8 cellular contexts compared by ENCODE assay signal in genomic region chr10:9302142-9302746, GRCh38.
DNase-seq lines count a peak whose midpoint lies in the region; ATAC-seq, FAIRE-seq and TF ChIP-seq lines count a peak whose summit lies in the region.

No MANE protein-coding gene starts in this region.

- no peak overlapping the region for H3K27ac ChIP-seq in Peyer's patch
- H3K27ac ChIP-seq in neural cell (ENCODE audit: low read length) = no peak overlapping the region

- H3K4me3 ChIP-seq in Peyer's patch (no peak overlapping the region), neural cell (ENCODE audit: low read length) (no peak overlapping the region)

- TF ChIP-seq CTCF in Peyer's patch (IDR thresholded peaks at IDR 0.05) (peak in 4 of 6 experiments; percentile 19 to 68 (median 51)), neural cell (IDR thresholded peaks at IDR 0.05; ENCODE audit: poor library complexity, severe bottlenecking) (peak; percentile 81)

- DNase-seq in activated T-cell treated with anti-CD3 and anti-CD28 coated beads for 4 hours (peak; percentile 21), Peyer's patch (no peak)
- no peak for DNase-seq in activated T-cell treated with anti-CD3 and anti-CD28 coated beads, Interleukin-2, amount 50 U/mL, for 24 hours

- H3K36me3 Mint-ChIP-seq in activated T-cell treated with anti-CD3 and anti-CD28 coated beads, Interleukin-2, amount 50 U/mL, for 24 hours (ENCODE audit: low read depth) = no peaks in the 10 kb centered on the region

- H3K9me2 ChIP-seq in neural cell (ENCODE audit: insufficient read depth, low read length) = no peaks in the 10 kb centered on the region

- H3K4me2 ChIP-seq in neural cell (ENCODE audit: low read length) = no peak overlapping the region

- no peaks in the 10 kb centered on the region for H3K9me3 ChIP-seq in Peyer's patch
- no peaks in the 10 kb centered on the region for H3K9me3 ChIP-seq in neural cell (ENCODE audit: low read length)

- H4K20me1 ChIP-seq in neural cell (ENCODE audit: insufficient read depth) = no peaks in the 10 kb centered on the region

- no peak for TF ChIP-seq EP300 in neural cell (conservative IDR thresholded peaks at IDR 0.05; ENCODE audit: poor library complexity, severe bottlenecking)

- TF ChIP-seq RAD21 in neural cell (conservative IDR thresholded peaks at IDR 0.05) = peak; percentile 82

- H3K27ac Mint-ChIP-seq in activated T-cell treated with anti-CD3 and anti-CD28 coated beads, Interleukin-2, amount 50 U/mL, for 24 hours = no peak overlapping the region

- ATAC-seq in HG03175 (IDR thresholded peaks at IDR 0.05; ENCODE audit: unreplicated experiment) (peak; percentile 61), GM19035 (IDR thresholded peaks at IDR 0.05; ENCODE audit: unreplicated experiment) (no peak), GM21737 (IDR thresholded peaks at IDR 0.05; ENCODE audit: unreplicated experiment) (no peak)

- no peak overlapping the region for H3K9ac ChIP-seq in neural cell (ENCODE audit: low read length)

- no peaks in the 10 kb centered on the region for H3K79me2 ChIP-seq in neural cell (replicated peaks; ENCODE audit: insufficient read depth, low read length)

- TF ChIP-seq POLR2A in Peyer's patch (IDR thresholded peaks at IDR 0.05) = no peak

- no peaks in the 10 kb centered on the region for H3K36me3 ChIP-seq in Peyer's patch
- H3K36me3 ChIP-seq in neural cell (ENCODE audit: insufficient read depth, low read length) = no peaks in the 10 kb centered on the region

- H3K4me1 Mint-ChIP-seq in activated T-cell treated with anti-CD3 and anti-CD28 coated beads, Interleukin-2, amount 50 U/mL, for 24 hours (ENCODE audit: low read depth) = peaks cover 4% of the 10 kb centered on the region

- H3K27me3 Mint-ChIP-seq in activated T-cell treated with anti-CD3 and anti-CD28 coated beads, Interleukin-2, amount 50 U/mL, for 24 hours = peaks cover 12% of the 10 kb centered on the region

- H3K9me3 Mint-ChIP-seq in activated T-cell treated with anti-CD3 and anti-CD28 coated beads, Interleukin-2, amount 50 U/mL, for 24 hours = no peaks in the 10 kb centered on the region

- no peak overlapping the region for H2AFZ ChIP-seq in neural cell (ENCODE audit: low read depth, low read length)

- no peaks in the 10 kb centered on the region for H3F3A ChIP-seq in neural cell (ENCODE audit: insufficient read depth, low read length, poor library complexity, severe bottlenecking)

- H3K27me3 ChIP-seq in Peyer's patch (no peaks in the 10 kb centered on the region), neural cell (ENCODE audit: insufficient read depth, low read depth, low read length) (no peaks in the 10 kb centered on the region)

- no peak overlapping the region for H3K4me3 Mint-ChIP-seq in activated T-cell treated with anti-CD3 and anti-CD28 coated beads, Interleukin-2, amount 50 U/mL, for 24 hours

- H3K4me1 ChIP-seq in Peyer's patch = no peaks in the 10 kb centered on the region

- FAIRE-seq in endometrium (lab: Jason Lieb, UNC) = peak; percentile 92

TF ChIP-seq in neural cell, 6 proteins besides CTCF, POLR2A, EP300 and RAD21:
- TF ChIP-seq, protein P1, sequence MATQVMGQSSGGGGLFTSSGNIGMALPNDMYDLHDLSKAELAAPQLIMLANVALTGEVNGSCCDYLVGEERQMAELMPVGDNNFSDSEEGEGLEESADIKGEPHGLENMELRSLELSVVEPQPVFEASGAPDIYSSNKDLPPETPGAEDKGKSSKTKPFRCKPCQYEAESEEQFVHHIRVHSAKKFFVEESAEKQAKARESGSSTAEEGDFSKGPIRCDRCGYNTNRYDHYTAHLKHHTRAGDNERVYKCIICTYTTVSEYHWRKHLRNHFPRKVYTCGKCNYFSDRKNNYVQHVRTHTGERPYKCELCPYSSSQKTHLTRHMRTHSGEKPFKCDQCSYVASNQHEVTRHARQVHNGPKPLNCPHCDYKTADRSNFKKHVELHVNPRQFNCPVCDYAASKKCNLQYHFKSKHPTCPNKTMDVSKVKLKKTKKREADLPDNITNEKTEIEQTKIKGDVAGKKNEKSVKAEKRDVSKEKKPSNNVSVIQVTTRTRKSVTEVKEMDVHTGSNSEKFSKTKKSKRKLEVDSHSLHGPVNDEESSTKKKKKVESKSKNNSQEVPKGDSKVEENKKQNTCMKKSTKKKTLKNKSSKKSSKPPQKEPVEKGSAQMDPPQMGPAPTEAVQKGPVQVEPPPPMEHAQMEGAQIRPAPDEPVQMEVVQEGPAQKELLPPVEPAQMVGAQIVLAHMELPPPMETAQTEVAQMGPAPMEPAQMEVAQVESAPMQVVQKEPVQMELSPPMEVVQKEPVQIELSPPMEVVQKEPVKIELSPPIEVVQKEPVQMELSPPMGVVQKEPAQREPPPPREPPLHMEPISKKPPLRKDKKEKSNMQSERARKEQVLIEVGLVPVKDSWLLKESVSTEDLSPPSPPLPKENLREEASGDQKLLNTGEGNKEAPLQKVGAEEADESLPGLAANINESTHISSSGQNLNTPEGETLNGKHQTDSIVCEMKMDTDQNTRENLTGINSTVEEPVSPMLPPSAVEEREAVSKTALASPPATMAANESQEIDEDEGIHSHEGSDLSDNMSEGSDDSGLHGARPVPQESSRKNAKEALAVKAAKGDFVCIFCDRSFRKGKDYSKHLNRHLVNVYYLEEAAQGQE (IDR thresholded peaks at IDR 0.05; ENCODE audit: borderline replicate concordance) = no peak
- TF ChIP-seq SMC3 (conservative IDR thresholded peaks at IDR 0.05; ENCODE audit: poor library complexity) = peak; percentile 81
